In genomic region chr14:75277796-75278421, GRCh38 we compare ENCODE assay signal across 8 cellular contexts. TPM values are rescaled to one million over a fixed set of nuclear protein-coding genes. Genes with fewer than 3 reads are reported as not detected.
A peak's percentile ranks its signal among the peaks of the same experiment; 100 is the strongest.
DNase-seq lines count a peak whose midpoint lies in the region; ATAC-seq and TF ChIP-seq lines count a peak whose summit lies in the region.

No MANE protein-coding gene starts in this region.

- DNase-seq in NCI-H1092 treated with DMSO at 0.1 percent for 48 hours (lab: John Stamatoyannopoulos, UW) (peak; percentile 73), NCI-H1092 (lab: John Stamatoyannopoulos, UW) (no peak), LNCaP clone FGC (ENCODE audit: low read depth) (no peak), breast epithelium (ENCODE audit: low spot score in 2 of 2) (no peak), lung (ENCODE audit: low spot score) (no peak), thyroid gland (no peak)

- ATAC-seq in lung (ENCODE audit: insufficient read depth, low FRiP score) (no peak), GM18517 (IDR thresholded peaks at IDR 0.05; ENCODE audit: unreplicated experiment) (no peak), HG03521 (IDR thresholded peaks at IDR 0.05; ENCODE audit: unreplicated experiment) (no peak)

- peaks cover 0 to 3% of the 10 kb centered on the region in 2 donors for H3K4me1 ChIP-seq in breast epithelium
- peaks cover 7 to 8% of the 10 kb centered on the region in 2 donors for H3K4me1 ChIP-seq in lung (ENCODE audit: control insufficient read depth in 2 of 2, insufficient read depth in 2 of 2, low read length in 2 of 2)
- peaks cover 38 to 61% of the 10 kb centered on the region in 2 donors for H3K4me1 ChIP-seq in thyroid gland

- H3K4me3 ChIP-seq in LNCaP clone FGC (ENCODE audit: low read depth, low read length) (peak overlapping the region; percentile 56), breast epithelium (peak overlapping the region; percentile 87 to 93 (median 88)), lung (peak overlapping the region; percentile 54), thyroid gland (replicated peaks in 1 of 3) (peak overlapping the region; percentile 63 to 84 (median 73))

- H3K36me3 ChIP-seq in breast epithelium (no peaks in the 10 kb centered on the region), lung (ENCODE audit: control insufficient read depth in 2 of 2, insufficient read depth in 2 of 2, low read length in 2 of 2) (peaks cover 12 to 17% of the 10 kb centered on the region in 2 donors), thyroid gland (peaks cover 11 to 35% of the 10 kb centered on the region in 2 donors)

- intact Hi-C loops in breast epithelium (cut with DNase I; ENCODE audit: low total_unique reads) (no loop called here), thyroid gland (cut with DNase I) (no loop called here)

- H3K27me3 ChIP-seq in breast epithelium (no peaks in the 10 kb centered on the region), lung (ENCODE audit: control insufficient read depth, insufficient read depth) (no peaks in the 10 kb centered on the region), thyroid gland (no peaks in the 10 kb centered on the region)

- no peaks in the 10 kb centered on the region for H3K9me3 ChIP-seq in breast epithelium
- H3K9me3 ChIP-seq in lung (ENCODE audit: control insufficient read depth in 2 of 2, insufficient read depth in 1 of 2, low read length in 1 of 2), result no peaks in the 10 kb centered on the region
- H3K9me3 ChIP-seq in thyroid gland, result no peaks in the 10 kb centered on the region

- H3K27ac ChIP-seq in breast epithelium, result peak overlapping the region; percentile 100
- H3K27ac ChIP-seq in lung (ENCODE audit: low read depth in 1 of 2, low read length in 1 of 2), result peak overlapping the region; percentile 98 to 100
- H3K27ac ChIP-seq in thyroid gland, result peak overlapping the region; percentile 94 to 100 (median 100)

- TF ChIP-seq CTCF in LNCaP clone FGC (IDR thresholded peaks at IDR 0.05; ENCODE audit: control insufficient read depth, extremely low read depth, insufficient read depth) (no peak), breast epithelium (IDR thresholded peaks at IDR 0.05) (peak in 1 of 3 donors; percentile 3), lung (IDR thresholded peaks at IDR 0.05; ENCODE audit: control extremely low read depth, extremely low read depth) (no peak), thyroid gland (IDR thresholded peaks at IDR 0.05) (no peak)

- TF ChIP-seq POLR2A in breast epithelium (IDR thresholded peaks at IDR 0.05) (no peak), thyroid gland (IDR thresholded peaks at IDR 0.05) (no peak)

- WGBS in lung, 2 donors, result 0 to 1% methylated on average over 27 to 28 of the region's 28 CpGs
- whole genome bisulfite sequencing in thyroid gland, 2 donors, result 1% methylated on average over 23 to 28 of the region's 28 CpGs

RNA-seq across cellular contexts. Expression of gene FOS, which starts 0.7 kb away (rescaled TPM):
- 100 to 1,000 TPM; 398 to 629 (median 549) TPM for total RNA-seq in breast epithelium
- 100 to 1,000 TPM in 1 of 2 donors, 10 to 100 TPM in 1; 63.7 to 123 TPM for total RNA-seq in lung
- 100 to 1,000 TPM; 139 to 879 TPM for polyA plus RNA-seq in lung
- total RNA-seq in thyroid gland, result 100 to 1,000 TPM in 2 of 4 donors, 10 to 100 TPM in 2; 32.1 to 239 (median 121) TPM
